ENCODE assay signal across 29 cellular contexts in genomic region chr7:112739436-112740180, GRCh38.
"Had no signal": no experiment of that assay in that cellular context is flagged by ENCODE, and none has a peak within 500 bp of the region (broad histone marks: within the 10 kb centered on the region; RNA-seq: fewer than 3 reads in every experiment).

No MANE protein-coding gene starts in this region.

- H3K27me3 Mint-ChIP-seq: activated CD4-positive, alpha-beta memory T cell treated with anti-CD3 and anti-CD28 coated beads, Interleukin-2, amount 10 ng/mL, durations not matched to agents 7 days and 5 days; activated CD4-positive, alpha-beta T cell treated with anti-CD3 and anti-CD28 coated beads, Interleukin-2, amount 10 ng/mL, durations not matched to agents 7 days and 5 days; dendritic cell treated with granulocyte-macrophage colony-stimulating factor and Interleukin-4, amounts not matched to agents 40 ng/mL and 50 ng/mL, for 4 days had no signal

- DNase-seq: activated CD4-positive, alpha-beta memory T cell treated with anti-CD3 and anti-CD28 coated beads, Interleukin-2, amount 10 ng/mL, durations not matched to agents 7 days and 5 days; activated CD4-positive, alpha-beta T cell treated with anti-CD3 and anti-CD28 coated beads for 1 hour; activated CD4-positive, alpha-beta T cell treated with anti-CD3 and anti-CD28 coated beads for 4 hours; activated CD4-positive, alpha-beta T cell treated with anti-CD3 and anti-CD28 coated beads, Interleukin-2, amount 10 ng/mL, durations not matched to agents 7 days and 5 days; activated CD4-positive, alpha-beta T cell treated with anti-CD3 and anti-CD28 coated beads, Interleukin-2, amount 50 U/mL, for 4 hours; activated CD8-positive, alpha-beta memory T cell treated with anti-CD3 and anti-CD28 coated beads, Interleukin-2, amount 50 U/mL, for 48 hours; activated gamma-delta T cell; activated naive CD4-positive, alpha-beta T cell; activated naive CD4-positive, alpha-beta T cell treated with anti-CD3 and anti-CD28 coated beads, Interleukin-2, amount 10 ng/mL, durations not matched to agents 7 days and 5 days; activated T-cell treated with anti-CD3 and anti-CD28 coated beads for 4 hours; activated T-cell treated with anti-CD3 and anti-CD28 coated beads, Interleukin-2, amount 50 U/mL, for 24 hours; activated T-cell treated with anti-CD3 and anti-CD28 coated beads, Interleukin-2, amount 50 U/mL, for 72 hours; amniotic stem cell; anterior cingulate cortex; central memory CD4-positive, alpha-beta T cell; cerebellar nuclear complex; dorsolateral prefrontal cortex; effector memory CD4-positive, alpha-beta T cell; endodermal cell; foreskin fibroblast; glutamatergic neuron; T-helper 2 cell had no signal

- H3K36me3 Mint-ChIP-seq: activated naive CD4-positive, alpha-beta T cell treated with anti-CD3 and anti-CD28 coated beads, Interleukin-2, amount 10 ng/mL, durations not matched to agents 7 days and 5 days had no signal

- H3K4me1 Mint-ChIP-seq: activated CD4-positive, alpha-beta memory T cell treated with anti-CD3 and anti-CD28 coated beads, Interleukin-2, amount 10 ng/mL, durations not matched to agents 7 days and 5 days; activated CD4-positive, alpha-beta T cell treated with anti-CD3 and anti-CD28 coated beads, Interleukin-2, amount 10 ng/mL, durations not matched to agents 7 days and 5 days; activated naive CD4-positive, alpha-beta T cell treated with anti-CD3 and anti-CD28 coated beads, Interleukin-2, amount 10 ng/mL, durations not matched to agents 7 days and 5 days; endodermal cell; WTC11 had no signal

- ATAC-seq: activated naive CD4-positive, alpha-beta T cell treated with anti-CD3 and anti-CD28 coated beads, Interleukin-2, amount 50 U/mL, for 72 hours; activated T-cell treated with anti-CD3 and anti-CD28 coated beads, Interleukin-2, amount 50 U/mL, for 72 hours; esophagus mucosa; WTC11 had no signal

- H3K27me3 ChIP-seq: cardiac muscle cell, dorsolateral prefrontal cortex had no signal

- H3K36me3 ChIP-seq: cardiac muscle cell had no signal

- H3K27ac Mint-ChIP-seq: activated CD4-positive, alpha-beta memory T cell treated with anti-CD3 and anti-CD28 coated beads, Interleukin-2, amount 10 ng/mL, durations not matched to agents 7 days and 5 days; activated CD4-positive, alpha-beta T cell treated with anti-CD3 and anti-CD28 coated beads, Interleukin-2, amount 10 ng/mL, durations not matched to agents 7 days and 5 days; activated naive CD4-positive, alpha-beta T cell treated with anti-CD3 and anti-CD28 coated beads, Interleukin-2, amount 10 ng/mL, durations not matched to agents 7 days and 5 days; activated naive CD4-positive, alpha-beta T cell treated with anti-CD3 and anti-CD28 coated beads, Interleukin-2, amount 50 U/mL, for 72 hours; activated T-cell treated with anti-CD3 and anti-CD28 coated beads, Interleukin-2, amount 50 U/mL, for 24 hours; dendritic cell treated with granulocyte-macrophage colony-stimulating factor and Interleukin-4, amounts not matched to agents 40 ng/mL and 50 ng/mL, for 4 days; endodermal cell; WTC11 had no signal

- H3K4me3 ChIP-seq: cardiac muscle cell, coronary artery, dorsolateral prefrontal cortex had no signal

- H3K4me3 Mint-ChIP-seq: activated CD4-positive, alpha-beta memory T cell treated with anti-CD3 and anti-CD28 coated beads, Interleukin-2, amount 10 ng/mL, durations not matched to agents 7 days and 5 days; activated CD4-positive, alpha-beta T cell treated with anti-CD3 and anti-CD28 coated beads, Interleukin-2, amount 10 ng/mL, durations not matched to agents 7 days and 5 days; activated naive CD4-positive, alpha-beta T cell treated with anti-CD3 and anti-CD28 coated beads, Interleukin-2, amount 10 ng/mL, durations not matched to agents 7 days and 5 days; activated T-cell treated with anti-CD3 and anti-CD28 coated beads, Interleukin-2, amount 50 U/mL, for 24 hours; activated T-cell treated with anti-CD3 and anti-CD28 coated beads, Interleukin-2, amount 50 U/mL, for 72 hours; dendritic cell treated with granulocyte-macrophage colony-stimulating factor and Interleukin-4, amounts not matched to agents 40 ng/mL and 50 ng/mL, for 4 days; endodermal cell; WTC11 had no signal

- H3K27ac ChIP-seq: cardiac muscle cell, coronary artery, dorsolateral prefrontal cortex, VCaP had no signal
